ENCODE assay signal across 1 cellular context in genomic region chr15:38521316-38521715, GRCh38.
TF ChIP-seq lines count a peak whose summit lies in the region.

No MANE protein-coding gene starts in this region.

TF ChIP-seq in IMR-90, 13 proteins besides CTCF, POLR2A, EP300 and RAD21:
- TF ChIP-seq ELK1 (IDR thresholded peaks at IDR 0.05; ENCODE audit: borderline replicate concordance, low read depth, low read length) (no peak), CHD1 (IDR thresholded peaks at IDR 0.05; ENCODE audit: low read depth, low read length) (no peak), MXI1 (IDR thresholded peaks at IDR 0.05; ENCODE audit: borderline replicate concordance, low read depth, low read length) (no peak), USF2 (IDR thresholded peaks at IDR 0.05; ENCODE audit: low read depth, low read length) (no peak)
